In genomic region chr9:114397848-114398605, GRCh38 we compare ENCODE assay signal across 8 cellular contexts. TPM values are rescaled to one million over a fixed set of nuclear protein-coding genes. Genes with fewer than 3 reads are reported as not detected.
DNase-seq lines count a peak whose midpoint lies in the region; ATAC-seq, FAIRE-seq and TF ChIP-seq lines count a peak whose summit lies in the region.

No MANE protein-coding gene starts in this region.

- WGBS in gastroesophageal sphincter (ENCODE audit: low coverage in 1 of 2), 2 donors: 0 to 1% methylated on average over 9 to 13 of the region's 66 CpGs

- no peak for TF ChIP-seq POLR2A in H54 (IDR thresholded peaks at IDR 0.05; ENCODE audit: low read depth, low read length)
- TF ChIP-seq POLR2A in gastroesophageal sphincter (IDR thresholded peaks at IDR 0.05): peak; percentile 46 to 53

- peak; percentile 94 for ATAC-seq in gastroesophageal sphincter

- no peak for FAIRE-seq in H54 (lab: Jason Lieb, UNC)

- H3K27ac ChIP-seq in gastroesophageal sphincter: peak overlapping the region; percentile 15 to 88 (median 81)
- peak overlapping the region; percentile 95 for H3K27ac ChIP-seq in neutrophil
- peak overlapping the region; percentile 52 for H3K27ac ChIP-seq in substantia nigra (ENCODE audit: low read depth, low read length, poor library complexity, severe bottlenecking)

- no peaks in the 10 kb centered on the region for H3K9me3 ChIP-seq in ES-I3 (ENCODE audit: control insufficient read depth, insufficient read depth, low read length)
- H3K9me3 ChIP-seq in gastroesophageal sphincter: no peaks in the 10 kb centered on the region
- no peaks in the 10 kb centered on the region for H3K9me3 ChIP-seq in neutrophil

- H3K27me3 ChIP-seq in gastroesophageal sphincter (no peaks in the 10 kb centered on the region), neutrophil (no peaks in the 10 kb centered on the region)

- DNase-seq in H54 (ENCODE audit: insufficient read length, low spot score) (peak; percentile 84), LNCaP clone FGC (ENCODE audit: low read depth) (peak; percentile 70), SIG-M5 treated with dmso at 0.1 percent for 504 hours (lab: John Stamatoyannopoulos, UW; ENCODE audit: unreplicated experiment) (peak; percentile 91), substantia nigra (lab: John Stamatoyannopoulos, UW) (peak; percentile 58 to 98 (median 88))
- peak; percentile 78 to 96 (median 90) for DNase-seq in activated naive CD4-positive, alpha-beta T cell (lab: John Stamatoyannopoulos, UW)

- TF ChIP-seq CTCF in LNCaP clone FGC (IDR thresholded peaks at IDR 0.05; ENCODE audit: control insufficient read depth, extremely low read depth, insufficient read depth) (no peak), gastroesophageal sphincter (IDR thresholded peaks at IDR 0.05) (peak in 2 of 4 experiments; percentile 11 to 21), neutrophil (IDR thresholded peaks at IDR 0.05) (peak; percentile 66)

- peak overlapping the region; percentile 64 for H3K9ac ChIP-seq in ES-I3 (ENCODE audit: low read depth, low read length)

- no peaks in the 10 kb centered on the region for H3K36me3 ChIP-seq in ES-I3 (ENCODE audit: insufficient read depth, low read length)
- peaks cover 0 to 15% of the 10 kb centered on the region in 2 donors for H3K36me3 ChIP-seq in gastroesophageal sphincter
- peaks cover 12% of the 10 kb centered on the region for H3K36me3 ChIP-seq in neutrophil

- TF ChIP-seq EP300 in gastroesophageal sphincter (IDR thresholded peaks at IDR 0.05): peak; percentile 10

- H3K4me1 ChIP-seq in ES-I3 (ENCODE audit: insufficient read depth, low read length) (peaks cover 25% of the 10 kb centered on the region), gastroesophageal sphincter (peaks cover 0 to 52% (median 18%) of the 10 kb centered on the region in 3 donors), neutrophil (ENCODE audit: control insufficient read depth in 1 of 2, insufficient read depth in 1 of 2, low read depth in 1 of 2, low read length in 1 of 2) (peaks cover 43 to 49% of the 10 kb centered on the region in 2 experiments)

- H3K4me3 ChIP-seq in LNCaP clone FGC (ENCODE audit: low read depth, low read length): peak overlapping the region; percentile 76
- H3K4me3 ChIP-seq in gastroesophageal sphincter: peak overlapping the region; percentile 69 to 80
- H3K4me3 ChIP-seq in neutrophil (ENCODE audit: low read depth in 1 of 2, low read length in 1 of 2): peak overlapping the region; percentile 97 to 100

RNA-seq across cellular contexts. Expression of gene AKNA, which starts 10.2 kb away (rescaled TPM):
- total RNA-seq in gastroesophageal sphincter: 10 to 100 TPM in 3 of 4 donors, 1 to 10 TPM in 1; 8.8 to 24.3 (median 19.0) TPM

Comparison
In these comparisons a context has a peak if more than half of its experiments do, and no peak if none do; other contexts are left out.
1. Peak in every context shown above with its lines: DNase-seq, ATAC-seq, H3K4me3 ChIP-seq and H3K27ac ChIP-seq.